ENCODE assay signal across 1 cellular context in the genomic region with DNA sequence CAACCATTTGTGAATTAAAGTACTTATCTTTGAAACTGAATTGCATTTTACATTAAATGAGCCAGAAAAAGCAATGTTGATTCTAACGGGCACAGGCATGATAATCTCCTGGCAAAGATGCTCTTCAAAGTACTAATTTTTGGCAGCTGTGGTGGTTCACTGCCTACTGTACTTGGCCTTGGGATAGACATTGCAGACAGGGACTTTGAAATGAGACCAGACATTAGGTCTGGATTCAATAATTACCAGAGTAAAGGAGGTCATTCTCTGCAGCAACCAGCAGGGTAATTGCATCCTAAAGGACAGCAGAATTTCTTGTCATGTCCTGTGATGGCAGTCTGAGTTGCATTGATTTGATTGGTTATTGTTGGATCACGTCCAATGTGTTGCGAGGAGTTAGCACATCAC.
TF ChIP-seq lines count a peak whose summit lies in the region.

No MANE protein-coding gene starts in this region.

TF ChIP-seq in WTC11, 78 proteins besides CTCF, POLR2A, EP300 and RAD21:
- TF ChIP-seq ZNF121 (CRISPR knock-in tag; IDR thresholded peaks at IDR 0.05) (no peak), MLX (CRISPR knock-in tag; IDR thresholded peaks at IDR 0.05) (no peak)
